Comparison of ENCODE assay signal across 26 cellular contexts in the genomic region with DNA sequence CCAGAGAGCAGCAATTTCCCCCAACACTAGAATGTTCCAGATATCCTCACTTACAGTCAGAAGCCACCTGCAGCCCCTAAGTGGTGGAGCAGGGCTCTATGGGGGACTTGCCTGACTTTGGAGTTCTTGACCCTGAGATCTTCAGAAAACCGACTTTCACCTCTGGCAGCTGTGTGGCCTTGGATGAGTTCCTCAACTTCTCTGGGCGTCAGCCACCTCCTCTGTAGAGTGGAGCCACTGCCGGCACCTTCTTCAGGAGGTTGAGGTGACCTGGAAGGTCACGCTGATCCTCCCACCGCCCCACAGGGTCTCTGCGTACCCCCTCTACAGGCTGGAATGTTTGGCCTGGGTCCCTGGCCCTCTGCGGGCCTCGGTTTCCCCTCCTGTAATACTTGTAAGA. TPM values are rescaled to one million over a fixed set of nuclear protein-coding genes. Genes with fewer than 3 reads are reported as not detected.
"Had no signal": no experiment of that assay in that cellular context is flagged by ENCODE, and none has a peak within 500 bp of the region (broad histone marks: within the 10 kb centered on the region; RNA-seq: fewer than 3 reads in every experiment).

No MANE protein-coding gene starts in this region.

- H3K4me3 ChIP-seq: esophagus squamous epithelium, gastroesophageal sphincter, left ventricle myocardium inferior, lower lobe of right lung, sigmoid colon, skin epidermis, testis, transverse colon had no signal

- DNase-seq: effector memory CD8-positive, alpha-beta T cell; esophagus squamous epithelium; foreskin fibroblast; glutamatergic neuron; kidney; left cardiac atrium; left ventricle myocardium inferior; lower lobe of right lung; midbrain; posterior cingulate gyrus; sigmoid colon; stimulated activated CD4-positive, alpha-beta T cell treated with anti-CD3 and anti-CD28 coated beads, Interleukin-2, amount 100 ng/mL, for 24 hours; stimulated activated CD4-positive, alpha-beta T cell treated with anti-CD3 and anti-CD28 coated beads, Interleukin-4, amount 100 ng/mL, for 4 hours; stimulated activated naive B cell treated with anti-CD40 and anti-IgM and Interleukin-4, amounts not matched to agents 10 μg/mL and 1 μg/mL and 100 μg/mL, for 72 hours; stimulated activated naive CD8-positive, alpha-beta T cell treated with anti-CD3 and anti-CD28 coated beads, Interleukin-15, amount 100 ng/mL, for 72 hours; testis; transverse colon had no signal

- H3K36me3 ChIP-seq: esophagus squamous epithelium, gastroesophageal sphincter, left ventricle myocardium inferior, lower lobe of right lung, sigmoid colon, transverse colon had no signal

- H3K36me3 Mint-ChIP-seq: memory B cell; natural killer cell treated with Interleukin-12 subunit alpha and Interleukin-12 subunit beta and Interleukin-15 and Interleukin-18, amount 100 ng/mL, for 72 hours; stimulated activated naive B cell treated with anti-CD40 and anti-IgM and Interleukin-4, amounts not matched to agents 10 μg/mL and 1 μg/mL and 100 μg/mL, for 72 hours had no signal

- H3K27ac Mint-ChIP-seq: effector memory CD8-positive, alpha-beta T cell; memory B cell; natural killer cell treated with Interleukin-12 subunit alpha and Interleukin-12 subunit beta and Interleukin-15 and Interleukin-18, amount 100 ng/mL, for 72 hours; stimulated activated naive B cell treated with anti-CD40 and anti-IgM and Interleukin-4, amounts not matched to agents 10 μg/mL and 1 μg/mL and 100 μg/mL, for 72 hours; stimulated activated naive CD8-positive, alpha-beta T cell treated with anti-CD3 and anti-CD28 coated beads, Interleukin-15, amount 100 ng/mL, for 72 hours had no signal

- H3K4me3 Mint-ChIP-seq: effector memory CD8-positive, alpha-beta T cell; memory B cell; natural killer cell treated with Interleukin-12 subunit alpha and Interleukin-12 subunit beta and Interleukin-15 and Interleukin-18, amount 100 ng/mL, for 72 hours; stimulated activated naive B cell treated with anti-CD40 and anti-IgM and Interleukin-4, amounts not matched to agents 10 μg/mL and 1 μg/mL and 100 μg/mL, for 72 hours; stimulated activated naive CD8-positive, alpha-beta T cell treated with anti-CD3 and anti-CD28 coated beads, Interleukin-15, amount 100 ng/mL, for 72 hours had no signal

- H3K9me3 Mint-ChIP-seq: effector memory CD8-positive, alpha-beta T cell; memory B cell; natural killer cell treated with Interleukin-12 subunit alpha and Interleukin-12 subunit beta and Interleukin-15 and Interleukin-18, amount 100 ng/mL, for 72 hours; stimulated activated naive B cell treated with anti-CD40 and anti-IgM and Interleukin-4, amounts not matched to agents 10 μg/mL and 1 μg/mL and 100 μg/mL, for 72 hours; stimulated activated naive CD8-positive, alpha-beta T cell treated with anti-CD3 and anti-CD28 coated beads, Interleukin-15, amount 100 ng/mL, for 72 hours had no signal

- H3K4me1 Mint-ChIP-seq: memory B cell; stimulated activated naive CD8-positive, alpha-beta T cell treated with anti-CD3 and anti-CD28 coated beads, Interleukin-15, amount 100 ng/mL, for 72 hours had no signal

- H3K9me3 ChIP-seq: esophagus squamous epithelium, gastroesophageal sphincter, left ventricle myocardium inferior, lower lobe of right lung, sigmoid colon, testis, transverse colon had no signal

- H3K27me3 ChIP-seq: sigmoid colon, testis had no signal

- H3K27ac ChIP-seq: esophagus squamous epithelium, left ventricle myocardium inferior, lower lobe of right lung, skin epidermis, testis, transverse colon had no signal

RNA-seq across cellular contexts. Expression of a gene that starts 7.1 kb away (rescaled TPM):
- total RNA-seq: epithelial cell of proximal tubule; esophagus squamous epithelium; gastroesophageal sphincter; left cardiac atrium; left ventricle myocardium inferior; lower lobe of right lung; natural killer cell treated with Interleukin-12 subunit alpha and Interleukin-12 subunit beta and Interleukin-15 and Interleukin-18, amount 100 ng/mL, for 72 hours; osteoblast; pulmonary artery endothelial cell; sigmoid colon; subcutaneous adipose tissue; urinary bladder had no signal
- polyA plus RNA-seq: sigmoid colon, urinary bladder had no signal

RNA-seq across cellular contexts. Expression of a gene that starts 26.2 kb away (rescaled TPM):
- total RNA-seq: left cardiac atrium; left ventricle myocardium inferior; natural killer cell treated with Interleukin-12 subunit alpha and Interleukin-12 subunit beta and Interleukin-15 and Interleukin-18, amount 100 ng/mL, for 72 hours; osteoblast; pulmonary artery endothelial cell; subcutaneous adipose tissue had no signal
